Comparison of ENCODE assay signal across 23 cellular contexts in genomic region chr16:88699180-88699579, GRCh38. TPM values are rescaled to one million over a fixed set of nuclear protein-coding genes. Genes with fewer than 3 reads are reported as not detected.
A peak's percentile ranks its signal among the peaks of the same experiment; 100 is the strongest.
DNase-seq lines count a peak whose midpoint lies in the region; ATAC-seq and TF ChIP-seq lines count a peak whose summit lies in the region.
"Had no signal": no experiment of that assay in that cellular context is flagged by ENCODE, and none has a peak within 500 bp of the region (broad histone marks: within the 10 kb centered on the region; RNA-seq: fewer than 3 reads in every experiment).

No MANE protein-coding gene starts in this region.

- TF ChIP-seq CTCF in osteocyte (IDR thresholded peaks at IDR 0.05), result no peak

- H3K4me1 ChIP-seq in BLaER1 treated with 17β-estradiol and CSF1 and Interleukin-3, amounts not matched to agents 10 nM and 100 nM, result peaks cover 69 to 98% (median 81%) of the 10 kb centered on the region in 10 experiments
- H3K4me1 ChIP-seq in naive thymus-derived CD4-positive, alpha-beta T cell (ENCODE audit: control insufficient read depth in 2 of 2, insufficient read depth in 2 of 2, low read length in 2 of 2), result peaks cover 19 to 51% of the 10 kb centered on the region in 2 donors
- H3K4me1 ChIP-seq: HAP-1 had no signal

- no peaks in the 10 kb centered on the region for H3K9me3 ChIP-seq in BLaER1 treated with 17β-estradiol and CSF1 and Interleukin-3, amounts not matched to agents 10 nM and 100 nM (replicated peaks in 1 of 11)
- H3K9me3 ChIP-seq in naive thymus-derived CD4-positive, alpha-beta T cell (ENCODE audit: control insufficient read depth in 2 of 3, low read length in 3 of 3), result no peaks in the 10 kb centered on the region
- H3K9me3 ChIP-seq: HAP-1, tibial nerve had no signal

- peaks cover 0 to 6% (median under 1%) of the 10 kb centered on the region in 11 experiments; a peak in 8 of 22 replicates for H3K27me3 ChIP-seq in BLaER1 treated with 17β-estradiol and CSF1 and Interleukin-3, amounts not matched to agents 10 nM and 100 nM
- H3K27me3 ChIP-seq in naive thymus-derived CD4-positive, alpha-beta T cell (ENCODE audit: control insufficient read depth in 2 of 2, insufficient read depth in 2 of 2, low read length in 2 of 2), result no peaks in the 10 kb centered on the region
- H3K27me3 ChIP-seq: tibial nerve had no signal

- H3K4me2 ChIP-seq in BLaER1 treated with 17β-estradiol and CSF1 and Interleukin-3, amounts not matched to agents 10 nM and 100 nM, result peak overlapping the region; percentile 96 to 100 (median 99)

- peak overlapping the region in 1 of 3 donors; percentile 99 for H3K4me3 Mint-ChIP-seq in T-cell
- peak overlapping the region in 4 of 10 donors; percentile 50 to 98 (median 92) for H3K4me3 Mint-ChIP-seq in naive thymus-derived CD4-positive, alpha-beta T cell
- no peak overlapping the region for H3K4me3 Mint-ChIP-seq in osteocyte (ENCODE audit: unreplicated experiment)
- H3K4me3 Mint-ChIP-seq: brain had no signal

- H3K4me3 ChIP-seq in BLaER1 treated with 17β-estradiol and CSF1 and Interleukin-3, amounts not matched to agents 10 nM and 100 nM, result peak overlapping the region in 7 of 10 experiments; percentile 9 to 98 (median 94); a peak in 10 of 20 replicates
- H3K4me3 ChIP-seq in naive thymus-derived CD4-positive, alpha-beta T cell (ENCODE audit: low read length), result no peak overlapping the region
- H3K4me3 ChIP-seq: GM12878, HAP-1, SK-N-MC, tibial nerve had no signal

- H4K20me1 ChIP-seq in BLaER1 treated with 17β-estradiol and CSF1 and Interleukin-3, amounts not matched to agents 10 nM and 100 nM, result peaks cover 6 to 46% (median 17%) of the 10 kb centered on the region in 11 experiments; a peak in 14 of 22 replicates

- POLR2A ChIA-PET in T-cell (lab: Charles Lee), result no interaction called here
- POLR2A ChIA-PET in naive thymus-derived CD4-positive, alpha-beta T cell (lab: Charles Lee), result interaction anchor here (7.0 kb wide), 1 partner anchor 10 kb away, joined by 134 read pairs; the partner anchor contains the start of gene SNAI3

- H3K27ac ChIP-seq in BLaER1 treated with 17β-estradiol and CSF1 and Interleukin-3, amounts not matched to agents 10 nM and 100 nM, result peak overlapping the region in 10 of 11 experiments; percentile 29 to 97 (median 94); a peak in 15 of 22 replicates
- H3K27ac ChIP-seq in naive thymus-derived CD4-positive, alpha-beta T cell (ENCODE audit: low read depth, low read length), result peak overlapping the region; percentile 88
- H3K27ac ChIP-seq: SK-N-MC, tibial nerve had no signal

- no peak for ATAC-seq in T-cell (replicated peaks in 1 of 4)
- ATAC-seq in naive thymus-derived CD4-positive, alpha-beta T cell, result no peak
- ATAC-seq: GM12878, left colon had no signal

- peaks cover 6 to 68% (median 46%) of the 10 kb centered on the region in 11 experiments; a peak in 21 of 22 replicates for H3K36me3 ChIP-seq in BLaER1 treated with 17β-estradiol and CSF1 and Interleukin-3, amounts not matched to agents 10 nM and 100 nM
- H3K36me3 ChIP-seq in naive thymus-derived CD4-positive, alpha-beta T cell (ENCODE audit: control insufficient read depth in 2 of 3, insufficient read depth in 3 of 3, low read length in 3 of 3), result peaks cover 0 to 54% (median 9%) of the 10 kb centered on the region in 3 experiments

- H3K9me3 Mint-ChIP-seq in T-cell (no peaks in the 10 kb centered on the region), osteocyte (ENCODE audit: unreplicated experiment) (no peaks in the 10 kb centered on the region)
- H3K9me3 Mint-ChIP-seq in naive thymus-derived CD4-positive, alpha-beta T cell, result no peaks in the 10 kb centered on the region
- H3K9me3 Mint-ChIP-seq: brain, CD14-positive monocyte, IgD-negative memory B cell, immature natural killer cell had no signal

- CTCF ChIA-PET in T-cell (lab: Charles Lee), result no interaction called here
- CTCF ChIA-PET in naive thymus-derived CD4-positive, alpha-beta T cell (lab: Charles Lee), result no interaction called here

- H3K36me3 Mint-ChIP-seq in T-cell (peaks cover 18% of the 10 kb centered on the region), osteocyte (ENCODE audit: unreplicated experiment) (peaks cover 4% of the 10 kb centered on the region)
- H3K36me3 Mint-ChIP-seq in naive thymus-derived CD4-positive, alpha-beta T cell, result peaks cover 0 to 29% (median 3%) of the 10 kb centered on the region in 5 donors
- H3K36me3 Mint-ChIP-seq: brain, IgD-negative memory B cell had no signal

- intact Hi-C loops in naive thymus-derived CD4-positive, alpha-beta T cell (cut with micrococcal nuclease), result no loop called here

- H3K27me3 Mint-ChIP-seq in T-cell, result no peaks in the 10 kb centered on the region
- H3K27me3 Mint-ChIP-seq in naive thymus-derived CD4-positive, alpha-beta T cell, result no peaks in the 10 kb centered on the region
- H3K27me3 Mint-ChIP-seq in osteocyte (ENCODE audit: unreplicated experiment), result no peaks in the 10 kb centered on the region
- H3K27me3 Mint-ChIP-seq: brain, IgD-negative memory B cell had no signal

- H3K27ac Mint-ChIP-seq in T-cell (peak overlapping the region; percentile 97), osteocyte (ENCODE audit: unreplicated experiment) (no peak overlapping the region)
- H3K27ac Mint-ChIP-seq in naive thymus-derived CD4-positive, alpha-beta T cell, result peak overlapping the region in 8 of 9 donors; percentile 28 to 98 (median 97)
- H3K27ac Mint-ChIP-seq: brain had no signal

- H3K9ac ChIP-seq in BLaER1 treated with 17β-estradiol and CSF1 and Interleukin-3, amounts not matched to agents 10 nM and 100 nM, result peak overlapping the region; percentile 6 to 92 (median 86); a peak in 21 of 22 replicates

- no peak for DNase-seq in T-cell
- no peak for DNase-seq in naive thymus-derived CD4-positive, alpha-beta T cell
- no peak for DNase-seq in osteocyte (ENCODE audit: extremely low spot score, unreplicated experiment)
- no peak for DNase-seq in cerebellar nuclear complex (lab: John Stamatoyannopoulos, UW)
- DNase-seq: activated CD4-positive, CD25-positive, alpha-beta regulatory T cell treated with anti-CD3 and anti-CD28 coated beads, Interleukin-2, amount 50 U/mL, for 72 hours; activated naive CD4-positive, alpha-beta T cell; hippocampal formation; immature natural killer cell; left colon; NCI-H1048; NCI-H1694 treated with DMSO at 0.1 percent for 48 hours; occipital lobe; T-helper 2 cell had no signal

- peaks cover 59 to 62% (median 61%) of the 10 kb centered on the region in 3 donors for H3K4me1 Mint-ChIP-seq in T-cell
- peaks cover 29 to 63% (median 36%) of the 10 kb centered on the region in 7 donors for H3K4me1 Mint-ChIP-seq in naive thymus-derived CD4-positive, alpha-beta T cell
- H3K4me1 Mint-ChIP-seq in osteocyte (ENCODE audit: unreplicated experiment), result peaks cover 15% of the 10 kb centered on the region

RNA-seq across cellular contexts. Expression of gene RNF166, which starts 7.0 kb away (rescaled TPM):
- total RNA-seq in T-cell, result 100 to 1,000 TPM; 246 to 369 (median 264) TPM
- 100 to 1,000 TPM in 4 of 5 experiments, 10 to 100 TPM in 1; 99.8 to 324 (median 133) TPM for total RNA-seq in naive thymus-derived CD4-positive, alpha-beta T cell
- polyA plus RNA-seq in naive thymus-derived CD4-positive, alpha-beta T cell, result 10 to 100 TPM; 67.7 to 88.9 TPM
- total RNA-seq in osteocyte, result 17.2 and 19.3 TPM in 2 replicates

RNA-seq across cellular contexts. Expression of gene CTU2, which starts 7.1 kb away (rescaled TPM):
- 10 to 100 TPM; 30.1 to 39.5 (median 38.6) TPM for total RNA-seq in T-cell
- total RNA-seq in naive thymus-derived CD4-positive, alpha-beta T cell, result 10 to 100 TPM; 26.0 to 43.3 (median 28.3) TPM
- 10 to 100 TPM; 13.0 to 14.8 TPM for polyA plus RNA-seq in naive thymus-derived CD4-positive, alpha-beta T cell
- 20.6 and 21.2 TPM in 2 replicates for total RNA-seq in osteocyte

RNA-seq across cellular contexts. Expression of gene SNAI3, which starts 12.9 kb away (rescaled TPM):
- total RNA-seq in T-cell (10 to 100 TPM in 3 of 5 donors, 1 to 10 TPM in 2; 5.2 to 20.4 (median 17.2) TPM), osteocyte (not detected in 2 replicates)
- total RNA-seq in naive thymus-derived CD4-positive, alpha-beta T cell, result 10 to 100 TPM in 1 of 5 experiments, 1 to 10 TPM in 4; 2.7 to 13.0 (median 6.1) TPM
- polyA plus RNA-seq in naive thymus-derived CD4-positive, alpha-beta T cell, result 10 to 100 TPM in 1 of 2 donors, 1 to 10 TPM in 1; 6.5 to 13.5 TPM
- total RNA-seq: chondrocyte, NCI-H460 had no signal

RNA-seq across cellular contexts. Expression of gene MVD, which starts 36.3 kb away (rescaled TPM):
- 10 to 100 TPM; 52.3 to 81.4 (median 63.4) TPM for total RNA-seq in T-cell
- 10 to 100 TPM; 37.7 to 66.9 (median 42.7) TPM for total RNA-seq in naive thymus-derived CD4-positive, alpha-beta T cell
- 10 to 100 TPM; 12.9 to 23.5 TPM for polyA plus RNA-seq in naive thymus-derived CD4-positive, alpha-beta T cell
- total RNA-seq in osteocyte, result 28.8 and 32.8 TPM in 2 replicates

RNA-seq across cellular contexts. Expression of gene CYBA, which starts 48.3 kb away (rescaled TPM):
- total RNA-seq in T-cell (100 to 1,000 TPM; 271 to 456 (median 403) TPM), osteocyte (51.4 and 51.8 TPM in 2 replicates)
- total RNA-seq in naive thymus-derived CD4-positive, alpha-beta T cell, result 100 to 1,000 TPM; 240 to 498 (median 281) TPM
- 100 to 1,000 TPM; 454 to 537 TPM for polyA plus RNA-seq in naive thymus-derived CD4-positive, alpha-beta T cell
